ENCODE assay signal across 15 cellular contexts in genomic region chr1:179023946-179024345, GRCh38.
"Had no signal": no experiment of that assay in that cellular context is flagged by ENCODE, and none has a peak within 500 bp of the region (broad histone marks: within the 10 kb centered on the region; RNA-seq: fewer than 3 reads in every experiment).

No MANE protein-coding gene starts in this region.

- H3K79me2 ChIP-seq: parathyroid adenoma had no signal

- H3K9me3 Mint-ChIP-seq: dendritic cell treated with granulocyte-macrophage colony-stimulating factor and Interleukin-4, amounts not matched to agents 40 ng/mL and 50 ng/mL, for 4 days; stimulated activated effector memory CD8-positive, alpha-beta T cell treated with anti-CD3 and anti-CD28 coated beads, Interleukin-12 subunit alpha, Interleukin-12 subunit beta, amount 100 ng/mL, for 72 hours had no signal

- FAIRE-seq: bronchial epithelial cell, TTC549, urothelium cell line had no signal

- H3K4me3 ChIP-seq: ascending aorta, thoracic aorta had no signal

- H3K27ac ChIP-seq: ascending aorta, parathyroid adenoma, thoracic aorta had no signal

- ATAC-seq: stimulated activated effector memory CD8-positive, alpha-beta T cell treated with anti-CD3 and anti-CD28 coated beads, Interleukin-12 subunit alpha, Interleukin-12 subunit beta, amount 100 ng/mL, for 72 hours had no signal

- H2AFZ ChIP-seq: parathyroid adenoma had no signal

- H3K36me3 ChIP-seq: ascending aorta, thoracic aorta had no signal

- H3K27ac Mint-ChIP-seq: activated CD4-positive, alpha-beta T cell treated with anti-CD3 and anti-CD28 coated beads, Interleukin-2, amount 10 ng/mL, durations not matched to agents 24 days and 14 days; dendritic cell treated with granulocyte-macrophage colony-stimulating factor and Interleukin-4, amounts not matched to agents 40 ng/mL and 50 ng/mL, for 4 days had no signal

- DNase-seq: activated CD4-positive, alpha-beta T cell treated with anti-CD3 and anti-CD28 coated beads, Interleukin-2, amount 10 ng/mL, durations not matched to agents 24 days and 14 days; activated CD4-positive, CD25-positive, alpha-beta regulatory T cell; activated naive CD4-positive, alpha-beta T cell; effector memory CD4-positive, alpha-beta T cell; foreskin fibroblast; glutamatergic neuron; T-helper 2 cell had no signal

- H3K27me3 ChIP-seq: ascending aorta had no signal

- H3K9ac ChIP-seq: parathyroid adenoma had no signal

- H3K9me3 ChIP-seq: ascending aorta, thoracic aorta had no signal

- H3K4me3 Mint-ChIP-seq: dendritic cell treated with granulocyte-macrophage colony-stimulating factor and Interleukin-4, amounts not matched to agents 40 ng/mL and 50 ng/mL, for 4 days had no signal
